In genomic region chr20:57117296-57117695, GRCh38 we compare ENCODE assay signal across 24 cellular contexts.
"Had no signal": no experiment of that assay in that cellular context is flagged by ENCODE, and none has a peak within 500 bp of the region (broad histone marks: within the 10 kb centered on the region; RNA-seq: fewer than 3 reads in every experiment).

No MANE protein-coding gene starts in this region.

- H3K27ac ChIP-seq: breast epithelium, gastroesophageal sphincter, hepatocyte, neutrophil, skin epidermis, thoracic aorta, vagina had no signal

- H3K36me3 ChIP-seq: breast epithelium, gastroesophageal sphincter, neutrophil, thoracic aorta, vagina had no signal

- DNase-seq: activated B cell treated with CpG ODN at 0.5 μM for 24 hours; activated CD4-positive, alpha-beta T cell treated with anti-CD3 and anti-CD28 coated beads for 36 hours; activated CD4-positive, alpha-beta T cell treated with anti-CD3 and anti-CD28 coated beads, Interleukin-2, amount 50 U/mL, for 4 hours; activated naive CD4-positive, alpha-beta T cell; activated T-cell treated with anti-CD3 and anti-CD28 coated beads for 4 hours; activated T-cell treated with anti-CD3 and anti-CD28 coated beads, Interleukin-2, amount 50 U/mL, for 72 hours; central memory CD4-positive, alpha-beta T cell; immature natural killer cell; kidney; left colon; mammary epithelial cell; stimulated activated CD4-positive, alpha-beta T cell treated with anti-CD3 and anti-CD28 coated beads, Interleukin-12 subunit alpha, Interleukin-12 subunit beta, amount 100 ng/mL, for 4 hours; stimulated activated CD4-positive, alpha-beta T cell treated with anti-CD3 and anti-CD28 coated beads, Interleukin-4, amount 100 ng/mL, for 1 hour; stimulated activated naive CD8-positive, alpha-beta T cell treated with anti-CD3 and anti-CD28 coated beads, Interleukin-15, Interleukin-2, amounts not matched to agents 100 U/mL and 50 U/mL, for 24 hours had no signal

- H3K4me1 ChIP-seq: breast epithelium, gastroesophageal sphincter, vagina had no signal

- H3K4me3 ChIP-seq: breast epithelium, gastroesophageal sphincter, hepatocyte, skin epidermis, thoracic aorta, vagina had no signal

- FAIRE-seq: endothelial cell of umbilical vein, kidney had no signal

- H3K27me3 ChIP-seq: breast epithelium, hepatocyte, neutrophil, vagina had no signal

- H3K9me3 ChIP-seq: breast epithelium, neutrophil, thoracic aorta, vagina had no signal

- ATAC-seq: activated CD4-positive, alpha-beta T cell treated with anti-CD3 and anti-CD28 coated beads for 36 hours; activated naive CD4-positive, alpha-beta T cell treated with anti-CD3 and anti-CD28 coated beads, Interleukin-2, amount 50 U/mL, for 72 hours; activated T-cell treated with anti-CD3 and anti-CD28 coated beads, Interleukin-2, amount 50 U/mL, for 72 hours; gastroesophageal sphincter; left colon; sciatic nerve; stimulated activated naive CD8-positive, alpha-beta T cell treated with anti-CD3 and anti-CD28 coated beads, Interleukin-15, Interleukin-2, amounts not matched to agents 100 U/mL and 50 U/mL, for 24 hours had no signal
